In the genomic region with DNA sequence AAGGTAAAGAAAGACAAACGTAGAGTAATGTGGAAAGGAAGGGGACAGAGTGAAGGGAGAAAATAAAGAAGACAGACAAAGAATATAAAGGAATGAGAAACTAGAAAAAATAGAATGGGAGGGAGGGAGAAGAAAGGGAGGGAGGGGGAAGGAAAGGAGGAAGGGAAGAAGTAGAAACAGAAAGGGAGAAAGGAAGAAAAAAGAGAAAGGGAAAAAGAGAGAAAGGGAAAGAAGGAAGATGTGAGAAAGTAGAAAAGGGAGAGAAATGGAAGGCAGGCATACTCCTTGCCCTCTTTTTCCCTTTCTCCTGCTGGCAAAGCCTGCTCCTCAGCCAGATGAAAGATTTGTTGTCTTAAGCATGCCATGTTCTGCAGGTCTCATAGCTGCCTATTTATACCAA, we compare ENCODE assay signal across 26 cellular contexts.
"Had no signal": no experiment of that assay in that cellular context is flagged by ENCODE, and none has a peak within 500 bp of the region (broad histone marks: within the 10 kb centered on the region; RNA-seq: fewer than 3 reads in every experiment).

No MANE protein-coding gene starts in this region.

- DNase-seq: stimulated activated CD4-positive, alpha-beta T cell treated with anti-CD3 and anti-CD28 coated beads, Interleukin-2, amount 100 ng/mL, for 48 hours; stimulated activated CD4-positive, alpha-beta T cell treated with anti-CD3 and anti-CD28 coated beads, Interleukin-4, amount 100 ng/mL, for 1 hour; stimulated activated CD4-positive, alpha-beta T cell treated with anti-CD3 and anti-CD28 coated beads, Interleukin-4, amount 100 ng/mL, for 24 hours; stimulated activated CD8-positive, alpha-beta memory T cell treated with anti-CD3 and anti-CD28 coated beads, Interleukin-4, amount 100 ng/mL, for 48 hours; stimulated activated naive B cell treated with anti-CD40 and anti-IgM and Interleukin-4, amounts not matched to agents 10 μg/mL and 1 μg/mL and 100 μg/mL, for 72 hours; stimulated activated naive CD4-positive, alpha-beta T cell; stimulated activated naive CD4-positive, alpha-beta T cell treated with Interleukin-2 at 50 U/mL for 16 hours; stimulated activated naive CD8-positive, alpha-beta T cell treated with anti-CD3 and anti-CD28 coated beads, Interleukin-15, amount 100 ng/mL, for 72 hours; stimulated activated naive CD8-positive, alpha-beta T cell treated with anti-CD3 and anti-CD28 coated beads, Interleukin-15, Interleukin-2, amounts not matched to agents 100 U/mL and 50 U/mL, for 24 hours; stomach; substantia nigra; testis; thyroid gland; tibial artery; transverse colon; trophoblast cell; upper lobe of left lung; upper lobe of right lung; uterus had no signal

- H3K9me3 ChIP-seq: stomach, suprapubic skin, testis, thoracic aorta, thyroid gland, tibial artery, tibial nerve, transverse colon, upper lobe of left lung, upper lobe of right lung, uterus, vagina had no signal

- H3K27me3 ChIP-seq: stomach, suprapubic skin, testis, thyroid gland, tibial artery, tibial nerve, transverse colon, upper lobe of left lung, upper lobe of right lung, uterus, vagina had no signal

- H3K36me3 ChIP-seq: stomach, suprapubic skin, thoracic aorta, thyroid gland, tibial artery, tibial nerve, transverse colon, upper lobe of left lung, upper lobe of right lung, uterus, vagina had no signal

- ATAC-seq: stimulated activated effector memory CD8-positive, alpha-beta T cell treated with anti-CD3 and anti-CD28 coated beads, Interleukin-12 subunit alpha, Interleukin-12 subunit beta, amount 100 ng/mL, for 72 hours; stimulated activated memory B cell treated with anti-CD40 and anti-IgM and Interleukin-4, amounts not matched to agents 10 μg/mL and 1 μg/mL and 100 μg/mL, for 72 hours; stimulated activated naive B cell treated with anti-CD40 and anti-IgM and Interleukin-4, amounts not matched to agents 10 μg/mL and 1 μg/mL and 100 μg/mL, for 72 hours; stimulated activated naive CD8-positive, alpha-beta T cell treated with anti-CD3 and anti-CD28 coated beads, Interleukin-15, amount 100 ng/mL, for 72 hours; stimulated activated naive CD8-positive, alpha-beta T cell treated with anti-CD3 and anti-CD28 coated beads, Interleukin-15, Interleukin-2, amounts not matched to agents 100 U/mL and 50 U/mL, for 24 hours; upper lobe of right lung had no signal

- H3K4me1 ChIP-seq: stomach, suprapubic skin, testis, thyroid gland, tibial artery, tibial nerve, transverse colon, upper lobe of left lung, upper lobe of right lung, uterus, vagina had no signal

- H3K4me3 ChIP-seq: stomach, suprapubic skin, testis, thoracic aorta, thyroid gland, tibial artery, tibial nerve, transverse colon, upper lobe of left lung, upper lobe of right lung, uterus, vagina had no signal

- H3K27ac ChIP-seq: stomach, suprapubic skin, testis, thoracic aorta, thyroid gland, tibial artery, tibial nerve, transverse colon, upper lobe of left lung, upper lobe of right lung, uterus, vagina had no signal

- FAIRE-seq: urothelium cell line had no signal
